In genomic region chr4:139774759-139775487, GRCh38 we compare ENCODE assay signal across 22 cellular contexts.
DNase-seq lines count a peak whose midpoint lies in the region; TF ChIP-seq lines count a peak whose summit lies in the region.
"Had no signal": no experiment of that assay in that cellular context is flagged by ENCODE, and none has a peak within 500 bp of the region (broad histone marks: within the 10 kb centered on the region; RNA-seq: fewer than 3 reads in every experiment).

No MANE protein-coding gene starts in this region.

- H3K9ac ChIP-seq in SK-N-SH (no peak overlapping the region), mesendoderm (ENCODE audit: low read length) (no peak overlapping the region)

- H3K9me2 ChIP-seq in SK-N-SH: no peaks in the 10 kb centered on the region

- H3K27ac ChIP-seq in SK-N-SH (ENCODE audit: low read depth in 2 of 2, low read length in 1 of 2): peak overlapping the region in 1 of 2 experiments; percentile 97; a peak in 2 of 4 replicates
- H3K27ac ChIP-seq in mesendoderm (ENCODE audit: low read depth, low read length): no peak overlapping the region
- H3K27ac ChIP-seq: dorsolateral prefrontal cortex, right lobe of liver, SK-N-MC had no signal

- peak overlapping the region; percentile 80 for H2BK15ac ChIP-seq in mesendoderm (replicated peaks; ENCODE audit: low read depth)

- peak overlapping the region; percentile 89 for H4K8ac ChIP-seq in mesendoderm (ENCODE audit: low read depth, low read length)

- no peak overlapping the region for H2AK5ac ChIP-seq in mesendoderm (ENCODE audit: low read length)

- peak overlapping the region; percentile 53 for H3K18ac ChIP-seq in mesendoderm (ENCODE audit: low read length)

- H3K56ac ChIP-seq in mesendoderm (ENCODE audit: low read length): no peak overlapping the region

- no peaks in the 10 kb centered on the region for H3K27me3 ChIP-seq in SK-N-SH (ENCODE audit: insufficient read depth)
- H3K27me3 ChIP-seq in mesendoderm (ENCODE audit: insufficient read depth, low read length, poor library complexity): no peaks in the 10 kb centered on the region
- H3K27me3 ChIP-seq: dorsolateral prefrontal cortex, right lobe of liver had no signal

- H2BK5ac ChIP-seq in mesendoderm (ENCODE audit: low read length): no peak overlapping the region

- intact Hi-C loops in cardiac septum (cut with DNase I): no loop called here

- no peak for TF ChIP-seq EP300 in SK-N-SH (IDR thresholded peaks at IDR 0.05; ENCODE audit: borderline replicate concordance in 1 of 2, low read depth in 1 of 2, low read length in 1 of 2)

- H4K20me1 ChIP-seq in SK-N-SH (ENCODE audit: insufficient read depth): no peaks in the 10 kb centered on the region

- H3K4me1 ChIP-seq in SK-N-SH (ENCODE audit: control insufficient read depth in 1 of 2, insufficient read depth in 2 of 2, low read depth in 1 of 2, low read length in 1 of 2) (peaks cover 0 to 53% of the 10 kb centered on the region in 2 experiments; a peak in 2 of 4 replicates), mesendoderm (ENCODE audit: control insufficient read depth, low read depth, low read length) (peaks cover 15% of the 10 kb centered on the region)

- H3K23ac ChIP-seq in mesendoderm (ENCODE audit: low read length): no peak overlapping the region

- peak; percentile 14 for DNase-seq in COLO668 (lab: John Stamatoyannopoulos, UW; ENCODE audit: unreplicated experiment)
- DNase-seq in LNCaP clone FGC (ENCODE audit: low read depth): peak; percentile 80
- DNase-seq in SK-N-SH: peak; percentile 30
- DNase-seq in mesendoderm: peak; percentile 42
- no peak for DNase-seq in superior temporal gyrus (ENCODE audit: extremely low spot score)
- DNase-seq in cardiac septum (ENCODE audit: low spot score): no peak
- no peak for DNase-seq in ureter (ENCODE audit: low spot score)
- no peak for DNase-seq in NCI-H1436 (lab: John Stamatoyannopoulos, UW)
- DNase-seq: activated CD4-positive, CD25-positive, alpha-beta regulatory T cell; activated CD8-positive, alpha-beta T cell treated with anti-CD3 and anti-CD28 coated beads for 36 hours; activated naive CD4-positive, alpha-beta T cell treated with anti-CD3 and anti-CD28 coated beads for 36 hours; activated T-cell treated with anti-CD3 and anti-CD28 coated beads, Interleukin-2, amount 50 U/mL, for 48 hours; amygdala; caudate nucleus; dorsolateral prefrontal cortex; GF-D8; KG1; NCI-H1048; occipital lobe; right lobe of liver; substantia nigra had no signal

- no peaks in the 10 kb centered on the region for H3K79me1 ChIP-seq in mesendoderm (ENCODE audit: low read length)

- no peak overlapping the region for H4K5ac ChIP-seq in mesendoderm (ENCODE audit: low read length)

- no peaks in the 10 kb centered on the region for H3F3A ChIP-seq in SK-N-SH (replicated peaks; ENCODE audit: insufficient read depth)

- no peak overlapping the region for H2AFZ ChIP-seq in SK-N-SH (ENCODE audit: low read depth)

- no peak overlapping the region for H3K4me2 ChIP-seq in SK-N-SH
- H3K4me2 ChIP-seq in mesendoderm (ENCODE audit: low read length): no peak overlapping the region

- TF ChIP-seq RAD21 in SK-N-SH (IDR thresholded peaks at IDR 0.05; ENCODE audit: low read length): no peak

- no peaks in the 10 kb centered on the region for H3K79me2 ChIP-seq in SK-N-SH (ENCODE audit: insufficient read depth)
- no peaks in the 10 kb centered on the region for H3K79me2 ChIP-seq in mesendoderm (ENCODE audit: control insufficient read depth, insufficient read depth, low read length)

- peak overlapping the region; percentile 26 for H3K4me3 ChIP-seq in LNCaP clone FGC (ENCODE audit: low read depth, low read length)
- H3K4me3 ChIP-seq in SK-N-SH (ENCODE audit: low read depth in 2 of 2, low read length in 1 of 2): no peak overlapping the region
- no peak overlapping the region for H3K4me3 ChIP-seq in mesendoderm (ENCODE audit: low read length)
- H3K4me3 ChIP-seq: dorsolateral prefrontal cortex, right lobe of liver, SK-N-MC had no signal

- CTCF ChIA-PET in SK-N-SH (lab: Yijun Ruan, JAX): interaction anchor here (0.7 to 1.6 kb wide), 10 partner anchors 10 to 477 kb away, joined by 3 to 5 read pairs (median 3); no protein-coding TSS in a partner anchor

- POLR2A ChIA-PET in SK-N-SH (lab: Yijun Ruan, JAX): interaction anchor here (0.9 kb wide), 1 partner anchor 39 kb away, joined by 3 read pairs; no protein-coding TSS in a partner anchor

- H2BK120ac ChIP-seq in mesendoderm (ENCODE audit: low read depth, low read length): peak overlapping the region; percentile 77

- no peaks in the 10 kb centered on the region for H3K9me3 ChIP-seq in SK-N-SH
- H3K9me3 ChIP-seq: right lobe of liver had no signal

- no peak for TF ChIP-seq CTCF in LNCaP clone FGC (IDR thresholded peaks at IDR 0.05; ENCODE audit: control insufficient read depth, extremely low read depth, insufficient read depth)
- no peak for TF ChIP-seq CTCF in SK-N-SH (IDR thresholded peaks at IDR 0.05)

- H3K4ac ChIP-seq in mesendoderm (ENCODE audit: low read depth, low read length): no peak overlapping the region

- H3K36me3 ChIP-seq in SK-N-SH (replicated peaks in 1 of 2; ENCODE audit: control insufficient read depth in 1 of 2, insufficient read depth in 2 of 2, low read length in 1 of 2) (no peaks in the 10 kb centered on the region), mesendoderm (ENCODE audit: control insufficient read depth, insufficient read depth, low read length) (no peaks in the 10 kb centered on the region)
- H3K36me3 ChIP-seq: right lobe of liver had no signal

- 76% methylated on average over 6 of the region's 6 CpGs for WGBS in SK-N-SH (ENCODE audit: low lambda C conversion rate)
- no CpG with 5 or more reads among the region's 6 CpGs for WGBS in mesendoderm (ENCODE audit: extremely low coverage, insufficient coverage, low lambda C conversion rate)

TF ChIP-seq in SK-N-SH, 30 proteins besides CTCF, POLR2A, EP300 and RAD21:
- TF ChIP-seq TEAD4 (IDR thresholded peaks at IDR 0.05; ENCODE audit: borderline replicate concordance, insufficient read depth): no peak
- no peak for TF ChIP-seq GABPA (IDR thresholded peaks at IDR 0.05; ENCODE audit: low read depth)
- TF ChIP-seq EZH2phosphoT487 (IDR thresholded peaks at IDR 0.05; ENCODE audit: borderline replicate concordance, low read depth): no peak
- TF ChIP-seq NFIC (IDR thresholded peaks at IDR 0.05; ENCODE audit: borderline replicate concordance): no peak
- TF ChIP-seq IRF3 (IDR thresholded peaks at IDR 0.05; ENCODE audit: low read depth, low read length): no peak
- TF ChIP-seq SIN3A (IDR thresholded peaks at IDR 0.05; ENCODE audit: borderline replicate concordance, low read depth, low read length): no peak
- TF ChIP-seq USF2 (IDR thresholded peaks at IDR 0.05; ENCODE audit: borderline replicate concordance, low read depth, low read length): no peak

Comparison
In these comparisons a context has a peak if more than half of its experiments do, and no peak if none do; other contexts are left out.
1. DNase-seq: peak in COLO668 (single experiment), LNCaP clone FGC (single experiment), SK-N-SH (single experiment) and mesendoderm (single experiment); none in superior temporal gyrus (single experiment), cardiac septum (single experiment), ureter (single experiment) and NCI-H1436 (single experiment).